ENCODE assay signal across 7 cellular contexts in the genomic region with DNA sequence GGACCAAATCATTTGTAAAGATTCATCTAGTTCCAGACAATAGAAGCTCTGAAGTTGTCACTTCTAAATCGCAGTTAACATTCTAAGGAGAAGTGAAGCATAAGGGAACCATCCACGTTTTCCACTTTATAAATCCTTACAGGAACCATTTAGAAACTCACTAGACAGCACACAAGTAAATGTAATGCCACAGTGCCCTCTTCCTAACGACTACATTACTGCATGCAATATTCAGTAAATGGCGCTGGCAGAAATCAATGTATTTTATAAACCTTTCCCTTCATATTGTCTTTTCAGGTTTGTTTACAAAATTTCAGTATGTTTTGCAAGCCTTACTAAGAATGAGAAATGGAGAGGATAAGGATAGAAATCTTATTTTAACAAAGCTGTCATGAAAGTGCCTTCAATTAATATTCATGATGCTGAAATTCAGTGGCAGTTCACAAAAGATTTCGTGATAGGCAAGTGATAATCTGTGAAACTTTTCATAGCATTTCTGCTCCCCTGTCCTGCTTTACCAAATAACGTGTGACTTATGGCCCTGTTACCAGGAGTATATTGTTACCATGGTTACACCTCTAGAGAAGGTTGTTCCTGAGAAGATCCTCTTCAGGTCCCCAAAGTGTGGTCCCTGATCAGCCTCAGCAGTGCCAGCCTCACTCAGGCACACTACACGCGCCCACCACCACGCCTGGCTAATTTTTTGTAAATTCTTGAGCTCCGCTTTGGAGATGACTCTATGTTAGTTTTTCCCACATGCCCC. TPM values are rescaled to one million over a fixed set of nuclear protein-coding genes. Genes with fewer than 3 reads are reported as not detected.
DNase-seq lines count a peak whose midpoint lies in the region; ATAC-seq and TF ChIP-seq lines count a peak whose summit lies in the region.

No MANE protein-coding gene starts in this region.

- H3K27ac ChIP-seq in GM23338 (ENCODE audit: low read depth) (no peak overlapping the region), esophagus squamous epithelium (no peak overlapping the region), neural progenitor cell (no peak overlapping the region)

- H4K20me1 ChIP-seq in GM23338 (replicated peaks; ENCODE audit: insufficient read depth) (no peaks in the 10 kb centered on the region), neural progenitor cell (ENCODE audit: low read depth) (no peaks in the 10 kb centered on the region)

- no peak overlapping the region for H3K4me2 ChIP-seq in GM23338
- H3K4me2 ChIP-seq in neural progenitor cell: no peak overlapping the region

- H3K9me2 ChIP-seq in GM23338 (ENCODE audit: insufficient read depth): no peaks in the 10 kb centered on the region

- no peak overlapping the region for H3K27ac Mint-ChIP-seq in GM23338
- H3K27ac Mint-ChIP-seq in T-cell: no peak overlapping the region
- H3K27ac Mint-ChIP-seq in neural progenitor cell: no peak overlapping the region

- DNase-seq in GM03348 (ENCODE audit: low spot score) (peak; percentile 68), GM23338 (ENCODE audit: low spot score) (peak; percentile 68), NB4 (ENCODE audit: low read depth) (peak; percentile 59), T-cell (peak in 5 of 34 experiments; percentile 6 to 36 (median 11)), esophagus squamous epithelium (lab: John Stamatoyannopoulos, UW) (no peak), neural progenitor cell (ENCODE audit: low spot score) (peak; percentile 70)

- H3K4me1 Mint-ChIP-seq in GM23338 (no peaks in the 10 kb centered on the region; the same call in 2 of the 3 replicates), T-cell (peaks cover 6 to 21% (median 19%) of the 10 kb centered on the region in 3 donors), neural progenitor cell (no peaks in the 10 kb centered on the region)

- H3K36me3 Mint-ChIP-seq in GM23338 (ENCODE audit: low read depth) (no peaks in the 10 kb centered on the region), T-cell (no peaks in the 10 kb centered on the region), neural progenitor cell (no peaks in the 10 kb centered on the region)

- no peak overlapping the region for H3K4me3 ChIP-seq in GM23338
- H3K4me3 ChIP-seq in NB4 (ENCODE audit: low read depth, low read length): no peak overlapping the region
- H3K4me3 ChIP-seq in esophagus squamous epithelium: no peak overlapping the region
- H3K4me3 ChIP-seq in neural progenitor cell: no peak overlapping the region

- POLR2A ChIA-PET in T-cell (lab: Charles Lee): no interaction called here

- H3K4me1 ChIP-seq in GM23338 (ENCODE audit: insufficient read depth) (no peaks in the 10 kb centered on the region), esophagus squamous epithelium (peaks cover 5 to 24% (median 6%) of the 10 kb centered on the region in 3 donors), neural progenitor cell (no peaks in the 10 kb centered on the region)

- CTCF ChIA-PET in T-cell (lab: Charles Lee): interaction anchor here (0.5 to 9.5 kb wide), 32 partner anchors 10 to 1548 kb away, joined by 3 to 99 read pairs (median 6); a partner anchor contains a TSS

- TF ChIP-seq POLR2A in NB4 (IDR thresholded peaks at IDR 0.05; ENCODE audit: extremely low read depth, insufficient read length): no peak
- TF ChIP-seq POLR2A in esophagus squamous epithelium (IDR thresholded peaks at IDR 0.05): no peak

- H3K9me3 ChIP-seq in esophagus squamous epithelium (no peaks in the 10 kb centered on the region), neural progenitor cell (ENCODE audit: low read depth) (no peaks in the 10 kb centered on the region)

- no peak overlapping the region for H3K9ac ChIP-seq in neural progenitor cell

- H3K27me3 Mint-ChIP-seq in GM23338 (ENCODE audit: insufficient read depth, low read depth, poor library complexity) (no peaks in the 10 kb centered on the region), T-cell (no peaks in the 10 kb centered on the region), neural progenitor cell (ENCODE audit: insufficient read depth, low read depth) (no peaks in the 10 kb centered on the region)

- H3K79me2 ChIP-seq in GM23338 (replicated peaks; ENCODE audit: insufficient read depth): no peaks in the 10 kb centered on the region
- H3K79me2 ChIP-seq in neural progenitor cell (ENCODE audit: low read depth): no peaks in the 10 kb centered on the region

- intact Hi-C loops in esophagus squamous epithelium (cut with DNase I): loop anchor here (10.0 kb wide), 1 partner anchor 64 kb away; no protein-coding TSS in a partner anchor

- TF ChIP-seq CTCF in GM23338 (conservative IDR thresholded peaks at IDR 0.05; ENCODE audit: low read depth in 2 of 2) (peak; percentile 83 to 86), NB4 (IDR thresholded peaks at IDR 0.05; ENCODE audit: low read depth, low read length) (peak; percentile 42), esophagus squamous epithelium (IDR thresholded peaks at IDR 0.05) (peak; percentile 30 to 69 (median 56)), neural progenitor cell (IDR thresholded peaks at IDR 0.05) (peak; percentile 78)

- H2AFZ ChIP-seq in GM23338 (no peak overlapping the region), neural progenitor cell (replicated peaks) (no peak overlapping the region)

- peak; percentile 25 for ATAC-seq in GM23338
- ATAC-seq in T-cell (replicated peaks in 1 of 4): peak; percentile 42 to 58 (median 52)
- no peak for ATAC-seq in HG03457 (IDR thresholded peaks at IDR 0.05; ENCODE audit: unreplicated experiment)

- no peaks in the 10 kb centered on the region for H3K36me3 ChIP-seq in GM23338 (ENCODE audit: insufficient read depth)
- H3K36me3 ChIP-seq in esophagus squamous epithelium: no peaks in the 10 kb centered on the region
- H3K36me3 ChIP-seq in neural progenitor cell: no peaks in the 10 kb centered on the region

- H3F3A ChIP-seq in GM23338 (replicated peaks; ENCODE audit: low read depth) (no peaks in the 10 kb centered on the region), neural progenitor cell (ENCODE audit: low read depth) (peaks cover 8% of the 10 kb centered on the region)

- H3K9me3 Mint-ChIP-seq in GM23338 (no peaks in the 10 kb centered on the region), T-cell (no peaks in the 10 kb centered on the region), neural progenitor cell (no peaks in the 10 kb centered on the region)

- WGBS in esophagus squamous epithelium, 2 donors: 49% methylated on average over 10 of the region's 10 CpGs

- no peak overlapping the region for H3K4me3 Mint-ChIP-seq in GM23338
- peak overlapping the region; percentile 18 to 29 (median 28) for H3K4me3 Mint-ChIP-seq in T-cell
- no peak overlapping the region for H3K4me3 Mint-ChIP-seq in neural progenitor cell

- H3K27me3 ChIP-seq in GM23338 (ENCODE audit: insufficient read depth) (no peaks in the 10 kb centered on the region), esophagus squamous epithelium (no peaks in the 10 kb centered on the region), neural progenitor cell (no peaks in the 10 kb centered on the region)

TF ChIP-seq in GM23338, 12 proteins besides CTCF, POLR2A, EP300 and RAD21:
- no peak for TF ChIP-seq NANOG (IDR thresholded peaks at IDR 0.05; ENCODE audit: borderline replicate concordance)

RNA-seq across cellular contexts. Expression of a gene that starts 54.2 kb away (rescaled TPM):
- total RNA-seq in GM23338 (2014; rRNA removed; shearing (Covaris generic)): 46.4 and 77.6 TPM in 2 replicates
- polyA plus RNA-seq in GM23338 (2016; fragmentation: Nextera tagmentation; extraction: Ambion mirVana): 96.1 and 101 TPM in 2 replicates
- total RNA-seq in T-cell (10 to 100 TPM in 4 of 5 donors, 1 to 10 TPM in 1; 9.6 to 23.1 (median 19.7) TPM), esophagus squamous epithelium (10 to 100 TPM; 17.4 to 34.0 (median 23.0) TPM), neural progenitor cell (ENCODE audit: low replicate concordance) (45.2 and 78.5 TPM in 2 replicates)

Comparison
In these comparisons a context has a peak if more than half of its experiments do, and no peak if none do; other contexts are left out.
1. H3K4me3 Mint-ChIP-seq: peak in T-cell (3 of 3); none in GM23338 (single experiment) and neural progenitor cell (single experiment).
2. Peak in every context shown above with its lines, with median percentiles within 50 percentile points of each other: CTCF ChIP-seq.